ENCODE assay signal across 8 cellular contexts in the genomic region with DNA sequence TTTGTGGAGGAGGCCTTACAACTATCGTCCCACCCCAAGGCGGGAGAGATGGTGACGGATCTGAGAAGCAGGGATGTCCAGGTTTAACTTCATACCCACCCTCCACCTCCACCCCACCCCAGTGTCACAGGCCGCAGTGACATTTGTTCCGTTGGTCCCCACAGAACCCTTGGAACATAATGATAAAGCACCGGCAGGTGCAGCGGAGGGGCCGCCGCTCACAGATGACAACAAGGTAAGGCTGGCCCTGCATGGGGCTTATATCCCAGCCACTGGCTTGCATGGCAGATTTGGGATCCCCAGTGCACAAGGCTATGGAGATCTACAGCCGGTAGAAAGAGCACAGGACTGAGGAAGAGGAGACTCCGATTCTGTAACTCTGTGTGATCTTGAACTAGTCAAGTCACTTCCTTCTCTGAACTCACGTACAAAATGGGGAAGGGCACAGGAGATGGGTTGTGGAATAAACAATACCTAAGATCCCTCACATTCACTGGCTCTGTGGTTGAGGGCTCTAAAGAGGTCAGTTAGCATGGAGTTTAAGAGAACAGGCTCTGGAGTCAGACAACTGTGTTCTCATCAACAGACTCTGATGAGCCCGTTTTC. TPM values are rescaled to one million over a fixed set of nuclear protein-coding genes. Genes with fewer than 3 reads are reported as not detected.
DNase-seq lines count a peak whose midpoint lies in the region; ATAC-seq and TF ChIP-seq lines count a peak whose summit lies in the region.

No MANE protein-coding gene starts in this region.

- TF ChIP-seq POLR2A in transverse colon (IDR thresholded peaks at IDR 0.05), result no peak

- no peaks in the 10 kb centered on the region for H3K9me3 ChIP-seq in CD8-positive, alpha-beta T cell (ENCODE audit: low read length)
- H3K9me3 ChIP-seq in liver (ENCODE audit: control insufficient read depth in 4 of 4, low read length in 3 of 4) (no peaks in the 10 kb centered on the region), transverse colon (no peaks in the 10 kb centered on the region)

- no peaks in the 10 kb centered on the region for H3K27me3 ChIP-seq in CD8-positive, alpha-beta T cell (ENCODE audit: insufficient read depth, low read length)
- H3K27me3 ChIP-seq in liver (ENCODE audit: control insufficient read depth in 4 of 4, insufficient read depth in 4 of 4, low read length in 3 of 4) (no peaks in the 10 kb centered on the region), transverse colon (no peaks in the 10 kb centered on the region)

- no peak for TF ChIP-seq RAD21 in liver (IDR thresholded peaks at IDR 0.05)

- H3K4me1 Mint-ChIP-seq in CD8-positive, alpha-beta T cell (ENCODE audit: low read depth), result peaks cover 19% of the 10 kb centered on the region

- H3K27ac Mint-ChIP-seq in CD8-positive, alpha-beta T cell, result peak overlapping the region; percentile 93

- no peak for TF ChIP-seq CTCF in CD8-positive, alpha-beta T cell (IDR thresholded peaks at IDR 0.05)
- no peak for TF ChIP-seq CTCF in astrocyte of the cerebellum (IDR thresholded peaks at IDR 0.05; ENCODE audit: low read depth, low read length, missing control alignments)
- TF ChIP-seq CTCF in liver (IDR thresholded peaks at IDR 0.05; ENCODE audit: low read depth, low read length, missing input control), result no peak
- TF ChIP-seq CTCF in transverse colon (IDR thresholded peaks at IDR 0.05), result no peak

- ATAC-seq in CD8-positive, alpha-beta T cell, result peak; percentile 10
- no peak for ATAC-seq in GM21529 (IDR thresholded peaks at IDR 0.05; ENCODE audit: unreplicated experiment)

- peak overlapping the region; percentile 93 for H3K4me3 Mint-ChIP-seq in CD8-positive, alpha-beta T cell

- H3K9me3 Mint-ChIP-seq in CD8-positive, alpha-beta T cell, result no peaks in the 10 kb centered on the region

- WGBS in liver, result 29% methylated on average over 13 of the region's 13 CpGs
- 31% methylated on average over 13 of the region's 13 CpGs; no CpG with 5 or more reads in 1 of the 2 donors for WGBS in transverse colon (ENCODE audit: low coverage in 1 of 2), 2 donors

- POLR2A ChIA-PET in CD8-positive, alpha-beta T cell (lab: Charles Lee), result interaction anchor here (1.2 kb wide), 1 partner anchor 142 kb away, joined by 3 read pairs; no protein-coding TSS in a partner anchor

- H3K9ac ChIP-seq in liver (ENCODE audit: low read depth in 1 of 2, low read length in 2 of 2), result peak overlapping the region; percentile 74 to 99

- CTCF ChIA-PET in CD8-positive, alpha-beta T cell (lab: Charles Lee), result interaction anchor here (1.3 kb wide), 1 partner anchor 170 kb away, joined by 3 read pairs; no protein-coding TSS in a partner anchor

- peaks cover 16% of the 10 kb centered on the region for H3K4me1 ChIP-seq in CD8-positive, alpha-beta T cell (ENCODE audit: insufficient read depth, low read length)
- H3K4me1 ChIP-seq in liver (ENCODE audit: control insufficient read depth in 4 of 4, insufficient read depth in 4 of 4, low read length in 3 of 4) (peaks cover 0 to 13% (median 10%) of the 10 kb centered on the region in 4 donors), transverse colon (peaks cover 7 to 18% (median 13%) of the 10 kb centered on the region in 4 donors)

- H3K4me3 ChIP-seq in CD8-positive, alpha-beta T cell (ENCODE audit: low read depth, low read length), result peak overlapping the region; percentile 100
- H3K4me3 ChIP-seq in astrocyte of the cerebellum (ENCODE audit: low read depth, low read length), result peak overlapping the region; percentile 95
- H3K4me3 ChIP-seq in liver (ENCODE audit: low read depth in 1 of 3, low read length in 3 of 3), result peak overlapping the region; percentile 86 to 97 (median 96)
- H3K4me3 ChIP-seq in transverse colon, result peak overlapping the region; percentile 87 to 97 (median 94)

- DNase-seq in CD8-positive, alpha-beta T cell, result peak in 3 of 7 experiments; percentile 8 to 20 (median 12)
- DNase-seq in KBM-7 (peak; percentile 48), astrocyte of the cerebellum (ENCODE audit: low read depth) (no peak), transverse colon (no peak), mucosa of gallbladder (ENCODE audit: low spot score) (no peak), GM19238 (ENCODE audit: insufficient read length, low spot score) (no peak)

- H3K27ac ChIP-seq in CD8-positive, alpha-beta T cell (ENCODE audit: low read depth, low read length), result peak overlapping the region; percentile 96
- H3K27ac ChIP-seq in liver (ENCODE audit: low read depth in 1 of 2, low read length in 2 of 2) (peak overlapping the region; percentile 82 to 92), transverse colon (peak overlapping the region; percentile 92 to 97 (median 95))

- TF ChIP-seq EP300 in transverse colon (IDR thresholded peaks at IDR 0.05; ENCODE audit: low read depth), result no peak

- peaks cover 40% of the 10 kb centered on the region for H3K36me3 Mint-ChIP-seq in CD8-positive, alpha-beta T cell

- in situ Hi-C loops in KBM-7 (cut with MboI; ENCODE audit: low pct_unique_long_range_greater_than_20kb, low sequenced_read_pairs) (no loop called here), astrocyte of the cerebellum (cut with HindIII; ENCODE audit: low sequenced_read_pairs) (no loop called here), transverse colon (cut with MboI; ENCODE audit: low pct_ligation_motif_present in 1 of 4, low pct_unique_long_range_greater_than_20kb in 1 of 4, low sequenced_read_pairs in 3 of 4) (loop anchor here in 1 of 4 donors (10.0 kb wide), 1 partner anchor 172 kb away; no protein-coding TSS in a partner anchor)

- no peaks in the 10 kb centered on the region for H3K27me3 Mint-ChIP-seq in CD8-positive, alpha-beta T cell (ENCODE audit: low read depth)

- intact Hi-C loops in CD8-positive, alpha-beta T cell (cut with DNase I, micrococcal nuclease), result loop anchor here (1.0 to 10.0 kb wide), 9 partner anchors 20 to 570 kb away; partner anchors contain the start of genes SYS1 (in 2 of the 2), UBE2C (in 2 of the 2), ACOT8 (in 1 of the 2) and CTSA (in 1 of the 2)
- intact Hi-C loops in transverse colon (cut with DNase I; ENCODE audit: low total_unique reads), result loop anchor here (10.0 kb wide), 1 partner anchor 102 kb away; the partner anchor contains the start of genes CTSA and NEURL2

- peaks cover 17% of the 10 kb centered on the region for H3K36me3 ChIP-seq in CD8-positive, alpha-beta T cell (ENCODE audit: insufficient read depth, low read length)
- H3K36me3 ChIP-seq in liver (ENCODE audit: control insufficient read depth in 4 of 4, insufficient read depth in 3 of 4, low read depth in 1 of 4, low read length in 3 of 4) (peaks cover 0 to 26% (median 23%) of the 10 kb centered on the region in 4 donors), transverse colon (peaks cover 0 to 32% (median 12%) of the 10 kb centered on the region in 4 donors)

TF ChIP-seq in liver, 16 proteins besides CTCF, POLR2A, EP300 and RAD21:
- TF ChIP-seq HNF4A (conservative IDR thresholded peaks at IDR 0.05) (no peak), YY1 (IDR thresholded peaks at IDR 0.05) (no peak), HNF4G (IDR thresholded peaks at IDR 0.05) (no peak), FOXA2 (IDR thresholded peaks at IDR 0.05) (no peak), GABPA (IDR thresholded peaks at IDR 0.05 in 1 of 2, conservative IDR thresholded peaks at IDR 0.05 in 1 of 2) (no peak), TAF1 (conservative IDR thresholded peaks at IDR 0.05) (no peak), JUND (IDR thresholded peaks at IDR 0.05) (no peak), SP1 (IDR thresholded peaks at IDR 0.05) (no peak), FOXA1 (IDR thresholded peaks at IDR 0.05) (no peak)
TF ChIP-seq in liver: peak in this region for 0.

RNA-seq across cellular contexts. Expression of gene DNTTIP1, which starts 0.9 kb away (rescaled TPM):
- total RNA-seq in CD8-positive, alpha-beta T cell, result 10 to 100 TPM; 10.5 to 12.1 TPM
- total RNA-seq in liver, result 1 to 10 TPM; 6.3 to 9.4 TPM
- 10 to 100 TPM in 1 of 2 donors, 1 to 10 TPM in 1; 9.3 to 13.8 TPM for polyA plus RNA-seq in liver
- 100 to 1,000 TPM in 1 of 4 donors, 10 to 100 TPM in 3; 14.9 to 210 (median 37.0) TPM for total RNA-seq in transverse colon
- 26.4 TPM for total RNA-seq in mucosa of gallbladder

RNA-seq across cellular contexts. Expression of gene WFDC3, which starts 0.9 kb away (rescaled TPM):
- not detected for total RNA-seq in CD8-positive, alpha-beta T cell
- total RNA-seq in liver (not detected), transverse colon (10 to 100 TPM in 1 of 4 donors, 1 to 10 TPM in 3; 1.7 to 14.9 (median 2.6) TPM), mucosa of gallbladder (1.8 TPM)
- under 1 TPM in 1 of 2 donors, not detected in 1; 0.28 TPM for polyA plus RNA-seq in liver

RNA-seq across cellular contexts. Expression of gene UBE2C, which starts 19.8 kb away (rescaled TPM):
- total RNA-seq in CD8-positive, alpha-beta T cell, result under 1 TPM in 1 of 2 experiments, not detected in 1; 0.60 TPM
- total RNA-seq in liver (10 to 100 TPM in 1 of 2 donors, not detected in 1; 27.6 TPM), transverse colon (10 to 100 TPM in 1 of 4 donors, 1 to 10 TPM in 3; 2.7 to 27.1 (median 6.9) TPM), mucosa of gallbladder (2.9 TPM)
- polyA plus RNA-seq in liver, result 1 to 10 TPM; 2.7 to 8.1 TPM

RNA-seq across cellular contexts. Expression of gene TNNC2, which starts 34.5 kb away (rescaled TPM):
- under 1 TPM; 0.67 to 0.79 TPM for total RNA-seq in CD8-positive, alpha-beta T cell
- total RNA-seq in liver (under 1 TPM in 1 of 2 donors, not detected in 1; 0.33 TPM), transverse colon (10 to 100 TPM in 1 of 4 donors, 1 to 10 TPM in 2, not detected in 1; 3.5 to 36.3 (median 4.6) TPM), mucosa of gallbladder (0.81 TPM)
- under 1 TPM; 0.12 to 0.31 TPM for polyA plus RNA-seq in liver

RNA-seq across cellular contexts. Expression of gene SNX21, which starts 41.0 kb away (rescaled TPM):
- under 1 TPM; 0.46 to 0.50 TPM for total RNA-seq in CD8-positive, alpha-beta T cell
- total RNA-seq in liver (10 to 100 TPM in 1 of 2 donors, 1 to 10 TPM in 1; 4.5 to 10.6 TPM), transverse colon (100 to 1,000 TPM in 1 of 4 donors, 10 to 100 TPM in 3; 36.7 to 222 (median 63.0) TPM), mucosa of gallbladder (34.6 TPM)
- 1 to 10 TPM; 3.8 to 5.1 TPM for polyA plus RNA-seq in liver
